In genomic region chr5:33324667-33325307, GRCh38 we compare ENCODE assay signal across 22 cellular contexts.
"Had no signal": no experiment of that assay in that cellular context is flagged by ENCODE, and none has a peak within 500 bp of the region (broad histone marks: within the 10 kb centered on the region; RNA-seq: fewer than 3 reads in every experiment).

No MANE protein-coding gene starts in this region.

- H3K36me3 ChIP-seq: left ventricle myocardium inferior, neural progenitor cell, spleen, thyroid gland, WERI-Rb-1 had no signal

- H3K4me3 ChIP-seq: coronary artery, hepatocyte, left ventricle myocardium inferior, neural progenitor cell, spleen, thyroid gland had no signal

- H3K27me3 ChIP-seq: hepatocyte, neural progenitor cell, spleen, thyroid gland had no signal

- H3K9me3 ChIP-seq: left ventricle myocardium inferior, spleen, thyroid gland had no signal

- ATAC-seq: activated CD8-positive, alpha-beta T cell treated with anti-CD3 and anti-CD28 coated beads, Interleukin-2, amount 10 ng/mL, durations not matched to agents 7 days and 5 days; naive thymus-derived CD8-positive, alpha-beta T cell; stimulated activated naive CD8-positive, alpha-beta T cell treated with anti-CD3 and anti-CD28 coated beads, Interleukin-15, Interleukin-2, amounts not matched to agents 100 U/mL and 50 U/mL, for 24 hours had no signal

- H3K27ac ChIP-seq: coronary artery, epithelial cell of prostate, hepatocyte, left ventricle myocardium inferior, neural progenitor cell, spleen, thyroid gland, WERI-Rb-1 had no signal

- H3K9ac ChIP-seq: neural progenitor cell had no signal

- H3K4me1 ChIP-seq: left ventricle myocardium inferior, neural progenitor cell, spleen, thyroid gland had no signal

- DNase-seq: activated CD4-positive, alpha-beta T cell treated with anti-CD3 and anti-CD28 coated beads for 1 hour; activated CD4-positive, alpha-beta T cell treated with anti-CD3 and anti-CD28 coated beads, Interleukin-2, amount 50 U/mL, for 1 hour; activated CD8-positive, alpha-beta T cell treated with anti-CD3 and anti-CD28 coated beads, Interleukin-2, amount 10 ng/mL, durations not matched to agents 7 days and 5 days; activated gamma-delta T cell treated with Interleukin-2 at 50 U/mL for 16 hours; cerebellar nuclear complex; foreskin melanocyte; glutamatergic neuron; immature natural killer cell; left ventricle myocardium inferior; naive thymus-derived CD8-positive, alpha-beta T cell; retina; spleen; stimulated activated CD4-positive, alpha-beta T cell treated with anti-CD3 and anti-CD28 coated beads, Interleukin-4, amount 100 ng/mL, for 24 hours; stimulated activated naive CD8-positive, alpha-beta T cell treated with anti-CD3 and anti-CD28 coated beads, Interleukin-15, Interleukin-2, amounts not matched to agents 100 U/mL and 50 U/mL, for 24 hours; substantia nigra; T-helper 1 cell; thyroid gland; WERI-Rb-1 had no signal
